In genomic region chrX:33974676-33975075, GRCh38 we compare ENCODE assay signal across 23 cellular contexts.
A peak's percentile ranks its signal among the peaks of the same experiment; 100 is the strongest.
DNase-seq lines count a peak whose midpoint lies in the region; ATAC-seq, FAIRE-seq and TF ChIP-seq lines count a peak whose summit lies in the region.
"Had no signal": no experiment of that assay in that cellular context is flagged by ENCODE, and none has a peak within 500 bp of the region (broad histone marks: within the 10 kb centered on the region; RNA-seq: fewer than 3 reads in every experiment).

No MANE protein-coding gene starts in this region.

- no peak overlapping the region for H3K9ac ChIP-seq in H9 (ENCODE audit: extremely low read depth, insufficient read length, low read length)
- H3K9ac ChIP-seq in HUES6 (ENCODE audit: low read length) = no peak overlapping the region
- no peak overlapping the region for H3K9ac ChIP-seq in H1 (replicated peaks in 1 of 4; ENCODE audit: extremely low read depth in 1 of 4, low read depth in 3 of 4, low read length in 3 of 4)
- H3K9ac ChIP-seq: BLaER1 had no signal

- no peak overlapping the region for H3K4me2 ChIP-seq in H9 (ENCODE audit: insufficient read depth, insufficient read length, low read length)
- H3K4me2 ChIP-seq in H1 (ENCODE audit: insufficient read depth in 1 of 2, low read depth in 2 of 2, low read length in 2 of 2) = no peak overlapping the region; a peak in 1 of 4 replicates
- H3K4me2 ChIP-seq: BLaER1, GM23338 had no signal

- H2BK5ac ChIP-seq in H9 (ENCODE audit: insufficient read length, low read length) (no peak overlapping the region), H1 (ENCODE audit: low read depth, low read length) (no peak overlapping the region)

- no peak overlapping the region for H3K4ac ChIP-seq in H9 (ENCODE audit: low read depth, low read length)
- peak overlapping the region; percentile 66 for H3K4ac ChIP-seq in H1 (replicated peaks; ENCODE audit: insufficient read length, low read depth, low read length)

- H3K23me2 ChIP-seq in H9 (ENCODE audit: insufficient read length, low read depth, low read length, poor library complexity, severe bottlenecking) (no peaks in the 10 kb centered on the region), H1 (ENCODE audit: low read depth, low read length) (no peaks in the 10 kb centered on the region)

- no peaks in the 10 kb centered on the region for H3K27me3 Mint-ChIP-seq in H9 (ENCODE audit: low read depth)
- H3K27me3 Mint-ChIP-seq: B cell; CD4-positive, CD25-positive, alpha-beta regulatory T cell; CD8-positive, alpha-beta memory T cell had no signal

- H4K20me1 ChIP-seq in H9 (ENCODE audit: control insufficient read depth, insufficient read depth, insufficient read length) (no peaks in the 10 kb centered on the region), H1 (replicated peaks in 1 of 2; ENCODE audit: control insufficient read depth in 1 of 2, insufficient read depth in 2 of 2, low read length in 2 of 2) (no peaks in the 10 kb centered on the region)
- H4K20me1 ChIP-seq: BLaER1 had no signal

- ATAC-seq in foreskin keratinocyte = no peak
- ATAC-seq: GM12878, GM23338 had no signal

- H3K27ac Mint-ChIP-seq in H9 = 0 out of 7 replicates have a peak overlapping the region, but pooled peaks of 1 of the 3 experiments have one; percentile 39
- H3K27ac Mint-ChIP-seq: B cell; CD4-positive, CD25-positive, alpha-beta regulatory T cell; CD8-positive, alpha-beta memory T cell; GM23338 had no signal

- peaks cover 10 to 38% (median 22%) of the 10 kb centered on the region in 3 experiments for H3K36me3 Mint-ChIP-seq in H9 (ENCODE audit: insufficient read depth in 1 of 3, low read depth in 3 of 3)
- H3K36me3 Mint-ChIP-seq: CD4-positive, CD25-positive, alpha-beta regulatory T cell; CD8-positive, alpha-beta memory T cell had no signal

- DNase-seq in H9 (no peak), H1 (ENCODE audit: low read depth in 1 of 2, low spot score in 2 of 2) (no peak), T-helper 1 cell (no peak), NCI-H2227 (lab: John Stamatoyannopoulos, UW; ENCODE audit: unreplicated experiment) (no peak), foreskin keratinocyte (no peak)
- DNase-seq: CD4-positive, CD25-positive, alpha-beta regulatory T cell; CD8-positive, alpha-beta memory T cell; DMS 273 treated with DMSO at 0.1 percent for 48 hours; DMS79; EL; GDM1; HCEC 1CT had no signal

- H2BK15ac ChIP-seq in H9 (ENCODE audit: low read depth, low read length) = no peak overlapping the region
- H2BK15ac ChIP-seq in H1 (ENCODE audit: low read length) = no peak overlapping the region

- H3K4me3 Mint-ChIP-seq in H9 = no peak overlapping the region
- H3K4me3 Mint-ChIP-seq: B cell; CD4-positive, CD25-positive, alpha-beta regulatory T cell; CD8-positive, alpha-beta memory T cell; GM23338 had no signal

- no peak overlapping the region for H4K5ac ChIP-seq in H9 (ENCODE audit: insufficient read length, low read depth, low read length)
- no peak overlapping the region for H4K5ac ChIP-seq in H1 (ENCODE audit: insufficient read length, low read depth, low read length)

- TF ChIP-seq RAD21 in H1 (IDR thresholded peaks at IDR 0.05 in 1 of 2, conservative IDR thresholded peaks at IDR 0.05 in 1 of 2; ENCODE audit: low read depth in 2 of 2, low read length in 2 of 2) = no peak

- H2AK5ac ChIP-seq in H9 (ENCODE audit: insufficient read length, low read length) (no peak overlapping the region), H1 (ENCODE audit: low read depth, low read length) (no peak overlapping the region; the same call in 1 of the 2 replicates)

- peaks cover 39 to 67% of the 10 kb centered on the region in 2 experiments for H3K9me3 Mint-ChIP-seq in H9

- H3K79me1 ChIP-seq in H9 (ENCODE audit: insufficient read depth, low read depth, low read length, poor library complexity, severe bottlenecking) (no peaks in the 10 kb centered on the region), H1 (ENCODE audit: low read depth, low read length) (no peaks in the 10 kb centered on the region)

- no peak overlapping the region; the same call in 1 of the 2 replicates for H3K14ac ChIP-seq in H9 (ENCODE audit: insufficient read depth, low read length)
- H3K14ac ChIP-seq in H1 (ENCODE audit: insufficient read length) = no peak overlapping the region

- TF ChIP-seq CTCF in H9 (conservative IDR thresholded peaks at IDR 0.05) (no peak), H1 (IDR thresholded peaks at IDR 0.05; ENCODE audit: control extremely low read depth in 1 of 3, insufficient read depth in 1 of 3, low read depth in 1 of 3, low read length in 3 of 3) (no peak), foreskin keratinocyte (conservative IDR thresholded peaks at IDR 0.05) (no peak)

- no peak overlapping the region for H2BK20ac ChIP-seq in H9 (ENCODE audit: low read depth, low read length, poor library complexity, severe bottlenecking)
- no peak overlapping the region for H2BK20ac ChIP-seq in H1 (ENCODE audit: low read length)

- WGBS in H9 (ENCODE audit: extremely low coverage, insufficient read length, low lambda C conversion rate) = no CpG with 5 or more reads among the region's 6 CpGs
- 81% methylated on average over 3 of the region's 6 CpGs; no CpG with 5 or more reads in 1 of the 2 experiments for WGBS in H1 (ENCODE audit: extremely low coverage in 1 of 2, insufficient coverage in 1 of 2, insufficient read length in 1 of 2, insufficient replicate concordance in 2 of 2, low coverage in 1 of 2, low lambda C conversion rate in 2 of 2, missing lambda C conversion rate in 1 of 2), 2 experiments

- H2AFZ ChIP-seq in H9 (ENCODE audit: low read length) (no peak overlapping the region), H1 (ENCODE audit: low read length) (no peak overlapping the region)
- H2AFZ ChIP-seq: GM23338 had no signal

- H3K36me3 ChIP-seq in HUES6 (ENCODE audit: control insufficient read depth, insufficient read depth, low read length) (no peaks in the 10 kb centered on the region), H1 (ENCODE audit: control insufficient read depth in 2 of 4, insufficient read depth in 4 of 4, low read length in 3 of 4) (no peaks in the 10 kb centered on the region; a peak in 1 of 8 replicates)
- H3K36me3 ChIP-seq: BLaER1 had no signal

- H2BK12ac ChIP-seq in H9 (ENCODE audit: insufficient read length, low read depth, low read length) = no peak overlapping the region
- H2BK12ac ChIP-seq in H1 (ENCODE audit: low read depth, low read length) = peak overlapping the region; percentile 9; the same call in 1 of the 2 replicates

- H4K91ac ChIP-seq in H9 (ENCODE audit: insufficient read length, low read depth, low read length) (no peak overlapping the region), H1 (replicated peaks; ENCODE audit: insufficient read length, low read length) (peak overlapping the region; percentile 84)

- H3K4me3 ChIP-seq in HUES6 (ENCODE audit: low read depth, low read length) (0 out of 2 replicates have a peak overlapping the region, but pooled peaks have one; percentile 17), H1 (ENCODE audit: extremely low read depth in 1 of 4, insufficient read depth in 2 of 4, low read depth in 3 of 4, low read length in 4 of 4) (no peak overlapping the region)
- H3K4me3 ChIP-seq: BLaER1, GM12878, GM23338 had no signal

- H4K8ac ChIP-seq in H9 (replicated peaks; ENCODE audit: insufficient read length, low read depth, low read length) = no peak overlapping the region
- no peak overlapping the region for H4K8ac ChIP-seq in H1 (ENCODE audit: extremely low read depth, insufficient read depth, low read length)

- no peak for TF ChIP-seq EP300 in H1 (IDR thresholded peaks at IDR 0.05; ENCODE audit: borderline replicate concordance in 1 of 2, low read depth in 2 of 2, low read length in 2 of 2)

- H2BK120ac ChIP-seq in H9 (ENCODE audit: low read depth, low read length, poor library complexity, severe bottlenecking) (no peak overlapping the region), H1 (replicated peaks; ENCODE audit: low read depth, low read length) (peak overlapping the region; percentile 9)

- POLR2A ChIA-PET in H1 (lab: Charles Lee; ENCODE audit: partially characterized antibody) = no interaction called here

- H3K56ac ChIP-seq in H9 (ENCODE audit: insufficient read length, low read depth, low read length) = no peak overlapping the region
- no peak overlapping the region for H3K56ac ChIP-seq in H1 (replicated peaks; ENCODE audit: insufficient read length, low read depth, low read length)

- H3K4me1 Mint-ChIP-seq in H9 = peaks cover 12 to 13% of the 10 kb centered on the region in 2 experiments
- H3K4me1 Mint-ChIP-seq: B cell; CD4-positive, CD25-positive, alpha-beta regulatory T cell; CD8-positive, alpha-beta memory T cell; GM23338 had no signal

- CTCF ChIA-PET in H1 (lab: Charles Lee; ENCODE audit: partially characterized antibody) = no interaction called here

- H3K79me2 ChIP-seq in H9 (ENCODE audit: insufficient read depth, low read length) = no peaks in the 10 kb centered on the region
- H3K79me2 ChIP-seq in H1 (ENCODE audit: control insufficient read depth in 1 of 2, insufficient read depth in 2 of 2, low read length in 2 of 2) = no peaks in the 10 kb centered on the region

- no peak overlapping the region for H3T11ph ChIP-seq in H9 (ENCODE audit: low read length)

- H3K4me1 ChIP-seq in H9 (ENCODE audit: insufficient read depth, low read length) = no peaks in the 10 kb centered on the region; the same call in 1 of the 2 replicates
- peaks cover 9% of the 10 kb centered on the region for H3K4me1 ChIP-seq in HUES6 (ENCODE audit: control insufficient read depth, insufficient read depth, low read length)
- peaks cover 0 to 7% (median 3%) of the 10 kb centered on the region in 4 experiments; a peak in 5 of 7 replicates for H3K4me1 ChIP-seq in H1 (replicated peaks in 1 of 4; ENCODE audit: control insufficient read depth in 3 of 4, insufficient read depth in 4 of 4, low read length in 3 of 4)
- H3K4me1 ChIP-seq in foreskin keratinocyte = no peaks in the 10 kb centered on the region
- H3K4me1 ChIP-seq: BLaER1 had no signal

- no peaks in the 10 kb centered on the region for H3K27me3 ChIP-seq in H9 (ENCODE audit: insufficient read depth, low read length)
- H3K27me3 ChIP-seq in HUES6 (ENCODE audit: control insufficient read depth, insufficient read depth, low read length) = peaks cover 3% of the 10 kb centered on the region; the same call in 1 of the 2 replicates
- H3K27me3 ChIP-seq in H1 (replicated peaks in 1 of 4; ENCODE audit: control insufficient read depth in 3 of 4, extremely low read depth in 1 of 4, insufficient read depth in 3 of 4, low read length in 3 of 4) = no peaks in the 10 kb centered on the region
- H3K27me3 ChIP-seq in foreskin keratinocyte = no peaks in the 10 kb centered on the region

- H3K18ac ChIP-seq in H9 (ENCODE audit: insufficient read length, low read depth, low read length) (peak overlapping the region; percentile 21), H1 (ENCODE audit: extremely low read depth, low read length) (no peak overlapping the region)

- TF ChIP-seq POLR2A in H1 (IDR thresholded peaks at IDR 0.05; ENCODE audit: control extremely low read depth in 1 of 2, low read depth in 2 of 2, low read length in 2 of 2) = no peak

- H3K9me3 ChIP-seq in H9 (ENCODE audit: control insufficient read depth, low read depth, low read length) (peaks cover 10% of the 10 kb centered on the region), HUES6 (ENCODE audit: control insufficient read depth, insufficient read depth, low read depth, low read length) (peaks cover 23% of the 10 kb centered on the region), H1 (ENCODE audit: insufficient read depth in 2 of 2, low read depth in 1 of 2, low read length in 1 of 2) (no peaks in the 10 kb centered on the region)

- H3K23ac ChIP-seq in H9 (ENCODE audit: insufficient read length, low read depth, low read length) (no peak overlapping the region), H1 (ENCODE audit: insufficient read length) (no peak overlapping the region)

- no peak for FAIRE-seq in H1 (lab: Jason Lieb, UNC)
- FAIRE-seq: A204.1, D721Med, GM12878, GM19239, H54 had no signal

- H3K27ac ChIP-seq in H9 (ENCODE audit: insufficient read length, low read depth, low read length) = no peak overlapping the region
- H3K27ac ChIP-seq in HUES6 (ENCODE audit: low read depth, low read length) = no peak overlapping the region
- H3K27ac ChIP-seq in H1 (ENCODE audit: low read depth, low read length) = no peak overlapping the region
- no peak overlapping the region for H3K27ac ChIP-seq in foreskin keratinocyte
- H3K27ac ChIP-seq: 22Rv1, BLaER1, C4-2B had no signal
